Comparison of ENCODE assay signal across 2 cellular contexts in the genomic region with DNA sequence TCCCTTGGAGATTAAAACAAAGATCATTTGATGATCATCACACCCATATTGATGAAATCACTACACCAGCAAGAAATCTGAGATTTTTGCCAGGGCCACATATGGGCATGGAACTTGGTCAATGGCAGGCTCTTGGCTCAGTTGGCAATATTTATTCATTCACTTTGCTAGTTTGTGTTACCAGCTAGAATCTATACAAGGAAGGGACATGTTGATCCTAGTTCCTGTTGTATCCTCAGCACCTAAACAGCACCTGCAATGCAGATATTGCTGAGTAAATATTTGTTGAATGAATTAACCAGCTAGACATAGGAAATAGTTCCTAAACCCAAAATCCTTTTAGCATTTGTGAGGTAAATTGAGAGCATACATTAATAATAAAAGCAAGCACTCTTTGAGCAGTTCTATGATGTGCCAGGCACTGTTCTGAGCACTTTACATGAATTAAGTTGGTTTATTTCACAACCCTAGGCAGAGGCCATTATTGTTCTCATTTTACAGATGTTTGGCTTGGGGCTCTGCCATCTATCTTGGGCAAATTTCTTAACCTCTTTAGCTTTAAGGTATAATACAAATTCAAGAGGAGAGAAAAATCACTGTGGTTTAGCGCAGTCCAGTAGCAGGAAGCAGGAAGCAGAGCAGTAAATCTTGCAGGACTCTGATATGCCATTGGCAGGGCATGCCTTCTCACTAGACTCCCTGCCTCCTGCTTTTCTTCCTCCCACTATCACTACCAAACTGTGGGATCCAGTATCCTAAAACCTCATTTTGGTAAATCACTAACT.
TF ChIP-seq lines count a peak whose summit lies in the region.

No MANE protein-coding gene starts in this region.

TF ChIP-seq in SK-N-SH, 30 proteins besides CTCF, POLR2A, EP300 and RAD21 (continued from another document):
- TF ChIP-seq RCOR1 (IDR thresholded peaks at IDR 0.05; ENCODE audit: low read length) (no peak), FOXM1 (IDR thresholded peaks at IDR 0.05; ENCODE audit: low read depth) (no peak), SIN3A (IDR thresholded peaks at IDR 0.05; ENCODE audit: borderline replicate concordance, low read depth, low read length) (no peak), YY1 (IDR thresholded peaks at IDR 0.05; ENCODE audit: low read depth) (no peak), ELF1 (IDR thresholded peaks at IDR 0.05) (no peak), POLR2AphosphoS5 (IDR thresholded peaks at IDR 0.05; ENCODE audit: low read depth, low read length) (no peak), FOSL2 (IDR thresholded peaks at IDR 0.05; ENCODE audit: borderline replicate concordance, low read depth) (no peak), CHD2 (IDR thresholded peaks at IDR 0.05; ENCODE audit: low read length, partially characterized antibody) (no peak), TCF12 (IDR thresholded peaks at IDR 0.05) (no peak), RXRA (IDR thresholded peaks at IDR 0.05; ENCODE audit: borderline replicate concordance, low read depth) (no peak)
- TF ChIP-seq, protein P1, sequence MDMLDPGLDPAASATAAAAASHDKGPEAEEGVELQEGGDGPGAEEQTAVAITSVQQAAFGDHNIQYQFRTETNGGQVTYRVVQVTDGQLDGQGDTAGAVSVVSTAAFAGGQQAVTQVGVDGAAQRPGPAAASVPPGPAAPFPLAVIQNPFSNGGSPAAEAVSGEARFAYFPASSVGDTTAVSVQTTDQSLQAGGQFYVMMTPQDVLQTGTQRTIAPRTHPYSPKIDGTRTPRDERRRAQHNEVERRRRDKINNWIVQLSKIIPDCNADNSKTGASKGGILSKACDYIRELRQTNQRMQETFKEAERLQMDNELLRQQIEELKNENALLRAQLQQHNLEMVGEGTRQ (IDR thresholded peaks at IDR 0.05; ENCODE audit: borderline replicate concordance, low read depth, low read length) = no peak
- TF ChIP-seq, protein P2, sequence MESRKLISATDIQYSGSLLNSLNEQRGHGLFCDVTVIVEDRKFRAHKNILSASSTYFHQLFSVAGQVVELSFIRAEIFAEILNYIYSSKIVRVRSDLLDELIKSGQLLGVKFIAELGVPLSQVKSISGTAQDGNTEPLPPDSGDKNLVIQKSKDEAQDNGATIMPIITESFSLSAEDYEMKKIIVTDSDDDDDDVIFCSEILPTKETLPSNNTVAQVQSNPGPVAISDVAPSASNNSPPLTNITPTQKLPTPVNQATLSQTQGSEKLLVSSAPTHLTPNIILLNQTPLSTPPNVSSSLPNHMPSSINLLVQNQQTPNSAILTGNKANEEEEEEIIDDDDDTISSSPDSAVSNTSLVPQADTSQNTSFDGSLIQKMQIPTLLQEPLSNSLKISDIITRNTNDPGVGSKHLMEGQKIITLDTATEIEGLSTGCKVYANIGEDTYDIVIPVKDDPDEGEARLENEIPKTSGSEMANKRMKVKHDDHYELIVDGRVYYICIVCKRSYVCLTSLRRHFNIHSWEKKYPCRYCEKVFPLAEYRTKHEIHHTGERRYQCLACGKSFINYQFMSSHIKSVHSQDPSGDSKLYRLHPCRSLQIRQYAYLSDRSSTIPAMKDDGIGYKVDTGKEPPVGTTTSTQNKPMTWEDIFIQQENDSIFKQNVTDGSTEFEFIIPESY (IDR thresholded peaks at IDR 0.05; ENCODE audit: borderline replicate concordance, low read depth) = no peak

TF ChIP-seq in SK-N-SH treated with all-trans-retinoic acid at 6 μM for 48 hours, 23 proteins besides CTCF, POLR2A, EP300 and RAD21 (continued from another document):
- TF ChIP-seq, protein P3, sequence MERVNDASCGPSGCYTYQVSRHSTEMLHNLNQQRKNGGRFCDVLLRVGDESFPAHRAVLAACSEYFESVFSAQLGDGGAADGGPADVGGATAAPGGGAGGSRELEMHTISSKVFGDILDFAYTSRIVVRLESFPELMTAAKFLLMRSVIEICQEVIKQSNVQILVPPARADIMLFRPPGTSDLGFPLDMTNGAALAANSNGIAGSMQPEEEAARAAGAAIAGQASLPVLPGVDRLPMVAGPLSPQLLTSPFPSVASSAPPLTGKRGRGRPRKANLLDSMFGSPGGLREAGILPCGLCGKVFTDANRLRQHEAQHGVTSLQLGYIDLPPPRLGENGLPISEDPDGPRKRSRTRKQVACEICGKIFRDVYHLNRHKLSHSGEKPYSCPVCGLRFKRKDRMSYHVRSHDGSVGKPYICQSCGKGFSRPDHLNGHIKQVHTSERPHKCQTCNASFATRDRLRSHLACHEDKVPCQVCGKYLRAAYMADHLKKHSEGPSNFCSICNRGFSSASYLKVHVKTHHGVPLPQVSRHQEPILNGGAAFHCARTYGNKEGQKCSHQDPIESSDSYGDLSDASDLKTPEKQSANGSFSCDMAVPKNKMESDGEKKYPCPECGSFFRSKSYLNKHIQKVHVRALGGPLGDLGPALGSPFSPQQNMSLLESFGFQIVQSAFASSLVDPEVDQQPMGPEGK (CRISPR knock-in tag; IDR thresholded peaks at IDR 0.05; ENCODE audit: borderline replicate concordance) = no peak
- TF ChIP-seq, protein P4, sequence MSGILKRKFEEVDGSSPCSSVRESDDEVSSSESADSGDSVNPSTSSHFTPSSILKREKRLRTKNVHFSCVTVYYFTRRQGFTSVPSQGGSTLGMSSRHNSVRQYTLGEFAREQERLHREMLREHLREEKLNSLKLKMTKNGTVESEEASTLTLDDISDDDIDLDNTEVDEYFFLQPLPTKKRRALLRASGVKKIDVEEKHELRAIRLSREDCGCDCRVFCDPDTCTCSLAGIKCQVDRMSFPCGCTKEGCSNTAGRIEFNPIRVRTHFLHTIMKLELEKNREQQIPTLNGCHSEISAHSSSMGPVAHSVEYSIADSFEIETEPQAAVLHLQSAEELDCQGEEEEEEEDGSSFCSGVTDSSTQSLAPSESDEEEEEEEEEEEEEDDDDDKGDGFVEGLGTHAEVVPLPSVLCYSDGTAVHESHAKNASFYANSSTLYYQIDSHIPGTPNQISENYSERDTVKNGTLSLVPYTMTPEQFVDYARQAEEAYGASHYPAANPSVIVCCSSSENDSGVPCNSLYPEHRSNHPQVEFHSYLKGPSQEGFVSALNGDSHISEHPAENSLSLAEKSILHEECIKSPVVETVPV (CRISPR knock-in tag; IDR thresholded peaks at IDR 0.05) = no peak
- no peak for TF ChIP-seq ZNF70 (CRISPR knock-in tag; IDR thresholded peaks at IDR 0.05)
- no peak for TF ChIP-seq TOX (CRISPR knock-in tag; IDR thresholded peaks at IDR 0.05; ENCODE audit: borderline replicate concordance)
- no peak for TF ChIP-seq OSR1 (CRISPR knock-in tag; IDR thresholded peaks at IDR 0.05)
- TF ChIP-seq, protein P5, sequence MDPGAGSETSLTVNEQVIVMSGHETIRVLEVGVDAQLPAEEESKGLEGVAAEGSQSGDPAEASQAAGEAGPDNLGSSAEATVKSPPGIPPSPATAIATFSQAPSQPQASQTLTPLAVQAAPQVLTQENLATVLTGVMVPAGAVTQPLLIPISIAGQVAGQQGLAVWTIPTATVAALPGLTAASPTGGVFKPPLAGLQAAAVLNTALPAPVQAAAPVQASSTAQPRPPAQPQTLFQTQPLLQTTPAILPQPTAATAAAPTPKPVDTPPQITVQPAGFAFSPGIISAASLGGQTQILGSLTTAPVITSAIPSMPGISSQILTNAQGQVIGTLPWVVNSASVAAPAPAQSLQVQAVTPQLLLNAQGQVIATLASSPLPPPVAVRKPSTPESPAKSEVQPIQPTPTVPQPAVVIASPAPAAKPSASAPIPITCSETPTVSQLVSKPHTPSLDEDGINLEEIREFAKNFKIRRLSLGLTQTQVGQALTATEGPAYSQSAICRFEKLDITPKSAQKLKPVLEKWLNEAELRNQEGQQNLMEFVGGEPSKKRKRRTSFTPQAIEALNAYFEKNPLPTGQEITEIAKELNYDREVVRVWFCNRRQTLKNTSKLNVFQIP (CRISPR knock-in tag; IDR thresholded peaks at IDR 0.05; ENCODE audit: borderline replicate concordance, low read depth) = no peak
- no peak for TF ChIP-seq TCF4 (CRISPR knock-in tag; IDR thresholded peaks at IDR 0.05; ENCODE audit: borderline replicate concordance)
- TF ChIP-seq, protein P6, sequence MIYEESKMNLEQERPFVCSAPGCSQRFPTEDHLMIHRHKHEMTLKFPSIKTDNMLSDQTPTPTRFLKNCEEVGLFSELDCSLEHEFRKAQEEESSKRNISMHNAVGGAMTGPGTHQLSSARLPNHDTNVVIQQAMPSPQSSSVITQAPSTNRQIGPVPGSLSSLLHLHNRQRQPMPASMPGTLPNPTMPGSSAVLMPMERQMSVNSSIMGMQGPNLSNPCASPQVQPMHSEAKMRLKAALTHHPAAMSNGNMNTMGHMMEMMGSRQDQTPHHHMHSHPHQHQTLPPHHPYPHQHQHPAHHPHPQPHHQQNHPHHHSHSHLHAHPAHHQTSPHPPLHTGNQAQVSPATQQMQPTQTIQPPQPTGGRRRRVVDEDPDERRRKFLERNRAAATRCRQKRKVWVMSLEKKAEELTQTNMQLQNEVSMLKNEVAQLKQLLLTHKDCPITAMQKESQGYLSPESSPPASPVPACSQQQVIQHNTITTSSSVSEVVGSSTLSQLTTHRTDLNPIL (CRISPR knock-in tag; IDR thresholded peaks at IDR 0.05; ENCODE audit: low read depth) = no peak
- no peak for TF ChIP-seq SNAI2 (CRISPR knock-in tag; IDR thresholded peaks at IDR 0.05)
- TF ChIP-seq ISL1 (CRISPR knock-in tag; IDR thresholded peaks at IDR 0.05) = no peak
- TF ChIP-seq ZC3H10 (CRISPR knock-in tag; IDR thresholded peaks at IDR 0.05) = no peak
- TF ChIP-seq CSDC2 (CRISPR knock-in tag; IDR thresholded peaks at IDR 0.05) = no peak
- TF ChIP-seq ESRRG (CRISPR knock-in tag; IDR thresholded peaks at IDR 0.05) = no peak
- TF ChIP-seq, protein P7, sequence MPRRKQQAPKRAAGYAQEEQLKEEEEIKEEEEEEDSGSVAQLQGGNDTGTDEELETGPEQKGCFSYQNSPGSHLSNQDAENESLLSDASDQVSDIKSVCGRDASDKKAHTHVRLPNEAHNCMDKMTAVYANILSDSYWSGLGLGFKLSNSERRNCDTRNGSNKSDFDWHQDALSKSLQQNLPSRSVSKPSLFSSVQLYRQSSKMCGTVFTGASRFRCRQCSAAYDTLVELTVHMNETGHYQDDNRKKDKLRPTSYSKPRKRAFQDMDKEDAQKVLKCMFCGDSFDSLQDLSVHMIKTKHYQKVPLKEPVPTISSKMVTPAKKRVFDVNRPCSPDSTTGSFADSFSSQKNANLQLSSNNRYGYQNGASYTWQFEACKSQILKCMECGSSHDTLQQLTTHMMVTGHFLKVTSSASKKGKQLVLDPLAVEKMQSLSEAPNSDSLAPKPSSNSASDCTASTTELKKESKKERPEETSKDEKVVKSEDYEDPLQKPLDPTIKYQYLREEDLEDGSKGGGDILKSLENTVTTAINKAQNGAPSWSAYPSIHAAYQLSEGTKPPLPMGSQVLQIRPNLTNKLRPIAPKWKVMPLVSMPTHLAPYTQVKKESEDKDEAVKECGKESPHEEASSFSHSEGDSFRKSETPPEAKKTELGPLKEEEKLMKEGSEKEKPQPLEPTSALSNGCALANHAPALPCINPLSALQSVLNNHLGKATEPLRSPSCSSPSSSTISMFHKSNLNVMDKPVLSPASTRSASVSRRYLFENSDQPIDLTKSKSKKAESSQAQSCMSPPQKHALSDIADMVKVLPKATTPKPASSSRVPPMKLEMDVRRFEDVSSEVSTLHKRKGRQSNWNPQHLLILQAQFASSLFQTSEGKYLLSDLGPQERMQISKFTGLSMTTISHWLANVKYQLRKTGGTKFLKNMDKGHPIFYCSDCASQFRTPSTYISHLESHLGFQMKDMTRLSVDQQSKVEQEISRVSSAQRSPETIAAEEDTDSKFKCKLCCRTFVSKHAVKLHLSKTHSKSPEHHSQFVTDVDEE (CRISPR knock-in tag; IDR thresholded peaks at IDR 0.05) = no peak
TF ChIP-seq in SK-N-SH treated with all-trans-retinoic acid at 6 μM for 48 hours: peak in this region for 0.
